In genomic region chr9:131545786-131546335, GRCh38 we compare ENCODE assay signal across 1 cellular context.
TF ChIP-seq lines count a peak whose summit lies in the region.

No MANE protein-coding gene starts in this region.

TF ChIP-seq in WTC11, 78 proteins besides CTCF, POLR2A, EP300 and RAD21 (continued from another document):
- TF ChIP-seq FOXP4 (CRISPR knock-in tag; IDR thresholded peaks at IDR 0.05) = no peak
- TF ChIP-seq EMX1 (CRISPR knock-in tag; IDR thresholded peaks at IDR 0.05) = no peak
- TF ChIP-seq ZNF317 (CRISPR knock-in tag; IDR thresholded peaks at IDR 0.05; ENCODE audit: borderline replicate concordance, low read depth) = no peak
- TF ChIP-seq SP1 (CRISPR knock-in tag; conservative IDR thresholded peaks at IDR 0.05) = no peak
- TF ChIP-seq ZNF671 (CRISPR knock-in tag; IDR thresholded peaks at IDR 0.05) = no peak
- TF ChIP-seq ATF3 (CRISPR knock-in tag; conservative IDR thresholded peaks at IDR 0.05) = no peak
- no peak for TF ChIP-seq RELA (CRISPR knock-in tag; IDR thresholded peaks at IDR 0.05; ENCODE audit: borderline replicate concordance)
